Comparison of ENCODE assay signal across 8 cellular contexts in genomic region chr9:4662108-4662988, GRCh38. TPM values are rescaled to one million over a fixed set of nuclear protein-coding genes. Genes with fewer than 3 reads are reported as not detected.
A peak's percentile ranks its signal among the peaks of the same experiment; 100 is the strongest.
DNase-seq lines count a peak whose midpoint lies in the region; ATAC-seq and TF ChIP-seq lines count a peak whose summit lies in the region.

TSS of gene PLPP6 (plus strand) at chr9:4662294. CDS start at chr9:4662376, 82 bp downstream.

- peak within 1 kb of the TSS; percentile 96 for H3K4me3 Mint-ChIP-seq in activated T-cell treated with anti-CD3 and anti-CD28 coated beads, Interleukin-2, amount 50 U/mL, for 4 hours
- H3K4me3 Mint-ChIP-seq in stimulated activated effector memory CD8-positive, alpha-beta T cell treated with anti-CD3 and anti-CD28 coated beads, Interleukin-12 subunit alpha, Interleukin-12 subunit beta, amount 100 ng/mL, for 72 hours = peak within 1 kb of the TSS; percentile 94

- peaks cover 2% of the 10 kb centered on the region for H3K36me3 Mint-ChIP-seq in activated T-cell treated with anti-CD3 and anti-CD28 coated beads, Interleukin-2, amount 50 U/mL, for 4 hours (ENCODE audit: insufficient read depth)
- H3K36me3 Mint-ChIP-seq in stimulated activated effector memory CD8-positive, alpha-beta T cell treated with anti-CD3 and anti-CD28 coated beads, Interleukin-12 subunit alpha, Interleukin-12 subunit beta, amount 100 ng/mL, for 72 hours = peaks cover 6% of the 10 kb centered on the region

- no peaks in the 10 kb centered on the region for H3K79me2 ChIP-seq in OCI-LY1 (ENCODE audit: insufficient read depth, low read length)

- peak within 1 kb of the TSS; percentile 45 for H3K27ac ChIP-seq in HUES6 (ENCODE audit: low read depth, low read length)
- no peak within 1 kb of the TSS for H3K27ac ChIP-seq in OCI-LY1 (ENCODE audit: low read depth, low read length, poor library complexity, severe bottlenecking)

- peaks cover 32% of the 10 kb centered on the region for H3K4me1 ChIP-seq in HUES6 (ENCODE audit: control insufficient read depth, insufficient read depth, low read length)
- peaks cover 53% of the 10 kb centered on the region for H3K4me1 ChIP-seq in OCI-LY1 (ENCODE audit: insufficient read depth, low read length, severe bottlenecking)
- peaks cover 37% of the 10 kb centered on the region for H3K4me1 ChIP-seq in mucosa of stomach (ENCODE audit: control insufficient read depth, insufficient read depth, low read length)

- H2AFZ ChIP-seq in OCI-LY1 (ENCODE audit: low read length) = peak within 1 kb of the TSS; percentile 62; the same call in 1 of the 2 replicates

- no peaks in the 10 kb centered on the region for H3K9me2 ChIP-seq in OCI-LY1 (ENCODE audit: low read depth, low read length)

- peak within 1 kb of the TSS; percentile 72 for H3K4me2 ChIP-seq in OCI-LY1 (ENCODE audit: low read length)

- no peaks in the 10 kb centered on the region for H3F3A ChIP-seq in OCI-LY1 (ENCODE audit: insufficient read depth, low read length)

- DNase-seq in DMS153 treated with DMSO at 0.1 percent for 48 hours (lab: John Stamatoyannopoulos, UW; ENCODE audit: unreplicated experiment) (peak; percentile 72), erythroblast (lab: John Stamatoyannopoulos, UW) (peak; percentile 78 to 89)
- DNase-seq in activated T-cell treated with anti-CD3 and anti-CD28 coated beads, Interleukin-2, amount 50 U/mL, for 4 hours = peak; percentile 56
- peak; percentile 45 to 86 for DNase-seq in stimulated activated effector memory CD8-positive, alpha-beta T cell treated with anti-CD3 and anti-CD28 coated beads, Interleukin-12 subunit alpha, Interleukin-12 subunit beta, amount 100 ng/mL, for 72 hours (ENCODE audit: low spot score in 2 of 2)

- peaks cover 6% of the 10 kb centered on the region; the same call in 1 of the 2 replicates for H3K27me3 ChIP-seq in HUES6 (ENCODE audit: control insufficient read depth, insufficient read depth, low read length)
- H3K27me3 ChIP-seq in OCI-LY1 (ENCODE audit: insufficient read depth, low read length) = no peaks in the 10 kb centered on the region
- no peaks in the 10 kb centered on the region for H3K27me3 ChIP-seq in mucosa of stomach (ENCODE audit: control insufficient read depth, insufficient read depth, low read length)

- H3K4me1 Mint-ChIP-seq in activated T-cell treated with anti-CD3 and anti-CD28 coated beads, Interleukin-2, amount 50 U/mL, for 4 hours (ENCODE audit: low read depth) = peaks cover 55% of the 10 kb centered on the region
- peaks cover 62% of the 10 kb centered on the region for H3K4me1 Mint-ChIP-seq in stimulated activated effector memory CD8-positive, alpha-beta T cell treated with anti-CD3 and anti-CD28 coated beads, Interleukin-12 subunit alpha, Interleukin-12 subunit beta, amount 100 ng/mL, for 72 hours

- H3K27ac Mint-ChIP-seq in stimulated activated effector memory CD8-positive, alpha-beta T cell treated with anti-CD3 and anti-CD28 coated beads, Interleukin-12 subunit alpha, Interleukin-12 subunit beta, amount 100 ng/mL, for 72 hours = peak within 1 kb of the TSS; percentile 96

- H3K9ac ChIP-seq in HUES6 (ENCODE audit: low read length) (peak within 1 kb of the TSS; percentile 51), OCI-LY1 (ENCODE audit: low read length) (peak within 1 kb of the TSS; percentile 75), mucosa of stomach (ENCODE audit: low read length) (peak within 1 kb of the TSS; percentile 88)

- TF ChIP-seq CTCF in OCI-LY1 (IDR thresholded peaks at IDR 0.05; ENCODE audit: low read length) = peak; percentile 58

- no peaks in the 10 kb centered on the region for H3K27me3 Mint-ChIP-seq in activated T-cell treated with anti-CD3 and anti-CD28 coated beads, Interleukin-2, amount 50 U/mL, for 4 hours (ENCODE audit: low read depth)

- no peaks in the 10 kb centered on the region for H3K9me3 ChIP-seq in HUES6 (ENCODE audit: control insufficient read depth, insufficient read depth, low read depth, low read length)
- no peaks in the 10 kb centered on the region for H3K9me3 ChIP-seq in OCI-LY1 (ENCODE audit: low read length)
- H3K9me3 ChIP-seq in mucosa of stomach (ENCODE audit: control insufficient read depth, low read length) = no peaks in the 10 kb centered on the region

- no peaks in the 10 kb centered on the region for H3K9me3 Mint-ChIP-seq in activated T-cell treated with anti-CD3 and anti-CD28 coated beads, Interleukin-2, amount 50 U/mL, for 4 hours
- H3K9me3 Mint-ChIP-seq in stimulated activated effector memory CD8-positive, alpha-beta T cell treated with anti-CD3 and anti-CD28 coated beads, Interleukin-12 subunit alpha, Interleukin-12 subunit beta, amount 100 ng/mL, for 72 hours = no peaks in the 10 kb centered on the region

- ATAC-seq in GM21447 (IDR thresholded peaks at IDR 0.05; ENCODE audit: unreplicated experiment) = peak; percentile 84
- ATAC-seq in activated T-cell treated with anti-CD3 and anti-CD28 coated beads, Interleukin-2, amount 50 U/mL, for 4 hours = peak; percentile 81 to 85
- peak; percentile 81 for ATAC-seq in stimulated activated effector memory CD8-positive, alpha-beta T cell treated with anti-CD3 and anti-CD28 coated beads, Interleukin-12 subunit alpha, Interleukin-12 subunit beta, amount 100 ng/mL, for 72 hours

- H3K4me3 ChIP-seq in HUES6 (ENCODE audit: low read depth, low read length) = peak within 1 kb of the TSS; percentile 80
- H3K4me3 ChIP-seq in OCI-LY1 (ENCODE audit: low read depth, low read length, poor library complexity, severe bottlenecking) = peak within 1 kb of the TSS; percentile 90
- peak within 1 kb of the TSS; percentile 51 for H3K4me3 ChIP-seq in mucosa of stomach (ENCODE audit: low read length)

- H4K20me1 ChIP-seq in OCI-LY1 (ENCODE audit: insufficient read depth, low read length) = no peaks in the 10 kb centered on the region

- H3K36me3 ChIP-seq in HUES6 (ENCODE audit: control insufficient read depth, insufficient read depth, low read length) = no peaks in the 10 kb centered on the region
- H3K36me3 ChIP-seq in OCI-LY1 (ENCODE audit: insufficient read depth, low read length) = no peaks in the 10 kb centered on the region
- no peaks in the 10 kb centered on the region for H3K36me3 ChIP-seq in mucosa of stomach (ENCODE audit: control insufficient read depth, insufficient read depth, low read length)

- TF ChIP-seq POLR2A in erythroblast (IDR thresholded peaks at IDR 0.05; ENCODE audit: low read length) = peak; percentile 72

RNA-seq across cellular contexts. Expression of gene PLPP6, which starts in this region (rescaled TPM):
- 1 to 10 TPM; 3.0 to 3.6 (median 3.1) TPM for total RNA-seq in activated T-cell treated with anti-CD3 and anti-CD28 coated beads, Interleukin-2, amount 50 U/mL, for 4 hours
